9 cellular contexts compared by ENCODE assay signal in genomic region chr16:30525844-30526136, GRCh38. TPM values are rescaled to one million over a fixed set of nuclear protein-coding genes. Genes with fewer than 3 reads are reported as not detected.
DNase-seq lines count a peak whose midpoint lies in the region; ATAC-seq, FAIRE-seq and TF ChIP-seq lines count a peak whose summit lies in the region.
"Had no signal": no experiment of that assay in that cellular context is flagged by ENCODE, and none has a peak within 500 bp of the region (broad histone marks: within the 10 kb centered on the region; RNA-seq: fewer than 3 reads in every experiment).

No MANE protein-coding gene starts in this region.

- TF ChIP-seq CTCF in HepG2 (CRISPR knock-in tag; IDR thresholded peaks at IDR 0.05) = no peak

- no peaks in the 10 kb centered on the region for H3K79me2 ChIP-seq in HepG2 (ENCODE audit: insufficient read depth, low read length)

- no peak for ATAC-seq in HepG2

- no peak overlapping the region for H2AFZ ChIP-seq in HepG2 (ENCODE audit: low read length)

- CTCF ChIA-PET in activated CD4-positive, alpha-beta T cell treated with anti-CD3 and anti-CD28 coated beads, Interleukin-2, amount 10 ng/mL, durations not matched to agents 7 days and 5 days (lab: Charles Lee) = interaction anchor here (1.2 to 2.9 kb wide), 4 partner anchors 9 to 116 kb away, joined by 4 to 15 read pairs (median 5); partner anchors contain the start of gene ZNF747
- CTCF ChIA-PET in HepG2 (lab: Yijun Ruan, JAX; ENCODE audit: low intra/inter-chr PET ratio, low total read pairs) = no interaction called here

- no peak for TF ChIP-seq POLR2A in HepG2 (IDR thresholded peaks at IDR 0.05; ENCODE audit: insufficient read depth in 1 of 2, low read depth in 2 of 2, low read length in 2 of 2)

- no peak for TF ChIP-seq RAD21 in HepG2 (CRISPR knock-in tag; IDR thresholded peaks at IDR 0.05)

- peaks cover 36% of the 10 kb centered on the region for H3K4me1 Mint-ChIP-seq in activated CD4-positive, alpha-beta T cell treated with anti-CD3 and anti-CD28 coated beads, Interleukin-2, amount 10 ng/mL, durations not matched to agents 7 days and 5 days

- H3K9ac ChIP-seq in HepG2 (ENCODE audit: insufficient read depth, low read depth, low read length) = peak overlapping the region; percentile 97

- H3K9me3 Mint-ChIP-seq in activated CD4-positive, alpha-beta T cell treated with anti-CD3 and anti-CD28 coated beads, Interleukin-2, amount 10 ng/mL, durations not matched to agents 7 days and 5 days = no peaks in the 10 kb centered on the region

- BruUV-seq in HepG2 (replicated peaks; lab: Mats Ljungman, UMichigan) = TSS peak; percentile 44

- no peaks in the 10 kb centered on the region for H3K27me3 Mint-ChIP-seq in activated CD4-positive, alpha-beta T cell treated with anti-CD3 and anti-CD28 coated beads, Interleukin-2, amount 10 ng/mL, durations not matched to agents 7 days and 5 days

- H3K4me3 ChIP-seq in HepG2 (replicated peaks in 1 of 3; ENCODE audit: insufficient read depth in 1 of 3, low read depth in 2 of 3, low read length in 3 of 3) (peak overlapping the region; percentile 78 to 97 (median 87)), thymus (ENCODE audit: low read length) (peak overlapping the region; percentile 76)

- H3K4me1 ChIP-seq in HepG2 (ENCODE audit: insufficient read depth, low read length) = peaks cover 59% of the 10 kb centered on the region
- H3K4me1 ChIP-seq in thymus (ENCODE audit: control insufficient read depth, insufficient read depth, low read length) = peaks cover 5% of the 10 kb centered on the region

- H4K20me1 ChIP-seq in HepG2 (ENCODE audit: insufficient read depth, low read length) = no peaks in the 10 kb centered on the region

- DNase-seq in activated CD4-positive, alpha-beta T cell treated with anti-CD3 and anti-CD28 coated beads, Interleukin-2, amount 10 ng/mL, durations not matched to agents 7 days and 5 days = no peak
- no peak for DNase-seq in activated CD4-positive, alpha-beta T cell treated with anti-CD3 and anti-CD28 coated beads for 1 hour
- DNase-seq in HepG2 (ENCODE audit: low spot score) = no peak
- no peak for DNase-seq in SW480 (ENCODE audit: low spot score)
- DNase-seq in activated CD8-positive, alpha-beta memory T cell treated with anti-CD3 and anti-CD28 coated beads, Interleukin-2, amount 50 U/mL, for 48 hours = no peak
- no peak for DNase-seq in islet precursor cell

- peak overlapping the region; percentile 75 for H3K4me3 Mint-ChIP-seq in activated CD4-positive, alpha-beta T cell treated with anti-CD3 and anti-CD28 coated beads, Interleukin-2, amount 10 ng/mL, durations not matched to agents 7 days and 5 days

- peak overlapping the region; percentile 80 for H3K27ac ChIP-seq in angular gyrus (ENCODE audit: low read depth, low read length)
- peak overlapping the region; percentile 59 for H3K27ac ChIP-seq in HepG2 (ENCODE audit: extremely low read length, insufficient read depth, low read length)
- H3K27ac ChIP-seq in thymus (ENCODE audit: low read depth) = peak overlapping the region; percentile 64

- H3K36me3 Mint-ChIP-seq in activated CD4-positive, alpha-beta T cell treated with anti-CD3 and anti-CD28 coated beads, Interleukin-2, amount 10 ng/mL, durations not matched to agents 7 days and 5 days (ENCODE audit: low read depth) = peaks cover 11% of the 10 kb centered on the region

- H3K27ac Mint-ChIP-seq in activated CD4-positive, alpha-beta T cell treated with anti-CD3 and anti-CD28 coated beads, Interleukin-2, amount 10 ng/mL, durations not matched to agents 7 days and 5 days = no peak overlapping the region

- intact Hi-C loops in HepG2 (cut with micrococcal nuclease; ENCODE audit: unreplicated experiment) = loop anchor here (2.0 to 10.0 kb wide), 6 partner anchors 33 to 172 kb away; partner anchors contain the start of genes DCTPP1, FBRS, PRR14 and SRCAP

- peak overlapping the region; percentile 81 for H3K4me2 ChIP-seq in HepG2 (ENCODE audit: low read depth, low read length)

- POLR2A ChIA-PET in activated CD4-positive, alpha-beta T cell treated with anti-CD3 and anti-CD28 coated beads, Interleukin-2, amount 10 ng/mL, durations not matched to agents 7 days and 5 days (lab: Charles Lee) = no interaction called here
- POLR2A ChIA-PET in HepG2 (lab: Yijun Ruan, JAX) = interaction anchor here (1.3 to 2.3 kb wide), 5 partner anchors 8 to 96 kb away, joined by 5 to 9 read pairs (median 6); partner anchors contain the start of genes DCTPP1 and ZNF764

- in situ Hi-C loops in HepG2 (cut with HindIII; ENCODE audit: extremely low pct_ligation_motif_present, low pct_unique_long_range_greater_than_20kb) = no loop called here

- TF ChIP-seq EP300 in HepG2 (IDR thresholded peaks at IDR 0.05; ENCODE audit: low read depth in 2 of 2, low read length in 2 of 2) = no peak
- no peak for TF ChIP-seq EP300 in HepG2 (CRISPR knock-in tag; IDR thresholded peaks at IDR 0.05; ENCODE audit: borderline replicate concordance)

- WGBS in HepG2 (ENCODE audit: low lambda C conversion rate) = 59% methylated on average over 4 of the region's 4 CpGs
- 59% methylated on average over 4 of the region's 4 CpGs for WGBS in thymus

- peak; percentile 36 for FAIRE-seq in HepG2 (lab: Jason Lieb, UNC)
- FAIRE-seq: islet of Langerhans had no signal

- no peaks in the 10 kb centered on the region for H3K9me3 ChIP-seq in HepG2 (ENCODE audit: low read length)
- no peaks in the 10 kb centered on the region for H3K9me3 ChIP-seq in thymus (ENCODE audit: control insufficient read depth)

- H3K36me3 ChIP-seq in HepG2 (replicated peaks in 1 of 2; ENCODE audit: control insufficient read depth in 1 of 2, insufficient read depth in 2 of 2, low read length in 2 of 2) = peaks cover 1 to 8% of the 10 kb centered on the region in 2 experiments; a peak in 1 of 5 replicates
- H3K36me3 ChIP-seq in thymus (ENCODE audit: control insufficient read depth, insufficient read depth) = peaks cover 16% of the 10 kb centered on the region

- H3K27me3 ChIP-seq in HepG2 (ENCODE audit: control insufficient read depth in 1 of 2, insufficient read depth in 2 of 2, low read length in 2 of 2) (no peaks in the 10 kb centered on the region; a peak in 1 of 5 replicates), thymus (ENCODE audit: control insufficient read depth, insufficient read depth) (peaks cover 6% of the 10 kb centered on the region)

RNA-seq across cellular contexts. Expression of gene ZNF768, which starts 0.6 kb away (rescaled TPM):
- total RNA-seq in activated CD4-positive, alpha-beta T cell treated with anti-CD3 and anti-CD28 coated beads, Interleukin-2, amount 10 ng/mL, durations not matched to agents 7 days and 5 days = 1 to 10 TPM; 1.9 to 2.6 TPM
- 26.6 and 34.4 TPM in 2 replicates for total RNA-seq in HepG2 (2016; rRNA removed; fragmentation: Illumina TruSeq; extraction: Trizol)
- 6.1 and 6.9 TPM in 2 replicates for total RNA-seq in HepG2 (2016; cell fraction: cytosol; rRNA removed; fragmentation: Illumina TruSeq; extraction: Trizol; ENCODE audit: low read depth)
- 23.0 and 34.5 TPM in 2 replicates for total RNA-seq in HepG2 (2016; cell fraction: insoluble cytoplasmic fraction; rRNA removed; fragmentation: Illumina TruSeq; extraction: Trizol)
- total RNA-seq in HepG2 (2016; cell fraction: membrane; rRNA removed; fragmentation: Illumina TruSeq; extraction: Trizol) = 19.9 and 22.9 TPM in 2 replicates
- 17.6 and 18.7 TPM in 2 replicates for total RNA-seq in HepG2 (2016; cell fraction: nucleus; rRNA removed; fragmentation: Illumina TruSeq; extraction: Trizol)
- 26.7 and 40.0 TPM in 2 replicates for polyA plus RNA-seq in HepG2 (2011; rRNA removed)
- 22.2 and 36.8 TPM in 2 replicates for polyA plus RNA-seq in HepG2 (2011; cell fraction: cytosol; rRNA removed)
- polyA plus RNA-seq in HepG2 (2011; cell fraction: nucleus; rRNA removed) = 67.1 and 79.3 TPM in 2 replicates
- polyA plus RNA-seq in HepG2 (2012) = 22.9 and 30.0 TPM in 2 replicates
- 6.4 and 7.1 TPM in 2 replicates for polyA plus RNA-seq in HepG2 (2016; cell fraction: cytosol; fragmentation: Illumina TruSeq; extraction: Trizol; ENCODE audit: low read depth)
- 32.0 and 39.1 TPM in 2 replicates for polyA plus RNA-seq in HepG2 (2016; cell fraction: insoluble cytoplasmic fraction; fragmentation: Illumina TruSeq; extraction: Trizol; ENCODE audit: low read depth)
- polyA plus RNA-seq in HepG2 (2016; cell fraction: membrane; fragmentation: Illumina TruSeq; extraction: Trizol; ENCODE audit: low read depth) = 19.7 and 20.2 TPM in 2 replicates
- polyA plus RNA-seq in HepG2 (2016; cell fraction: nucleus; fragmentation: Illumina TruSeq; extraction: Trizol; ENCODE audit: insufficient read depth, low read depth) = 50.4 and 51.1 TPM in 2 replicates
- polyA minus RNA-seq in HepG2 (2011; rRNA and poly(A)+ RNA removed; ENCODE audit: low replicate concordance) = 11.8 and 40.3 TPM in 2 replicates
- polyA minus RNA-seq in HepG2 (2011; cell fraction: cytosol; rRNA and poly(A)+ RNA removed) = 18.5 and 21.5 TPM in 2 replicates
- polyA minus RNA-seq in HepG2 (2011; cell fraction: nucleus; rRNA and poly(A)+ RNA removed) = 7.8 and 8.2 TPM in 2 replicates
- polyA plus RNA-seq in thymus = 20.4 TPM

RNA-seq across cellular contexts. Expression of gene ZNF747, which starts 8.9 kb away (rescaled TPM):
- 10 to 100 TPM; 10.4 to 11.8 TPM for total RNA-seq in activated CD4-positive, alpha-beta T cell treated with anti-CD3 and anti-CD28 coated beads, Interleukin-2, amount 10 ng/mL, durations not matched to agents 7 days and 5 days
- total RNA-seq in HepG2 (2016; rRNA removed; fragmentation: Illumina TruSeq; extraction: Trizol) = 8.8 and 10.2 TPM in 2 replicates
- total RNA-seq in HepG2 (2016; cell fraction: cytosol; rRNA removed; fragmentation: Illumina TruSeq; extraction: Trizol; ENCODE audit: low read depth) = 2.7 and 2.8 TPM in 2 replicates
- total RNA-seq in HepG2 (2016; cell fraction: insoluble cytoplasmic fraction; rRNA removed; fragmentation: Illumina TruSeq; extraction: Trizol) = 10.3 and 10.8 TPM in 2 replicates
- 8.9 and 9.2 TPM in 2 replicates for total RNA-seq in HepG2 (2016; cell fraction: membrane; rRNA removed; fragmentation: Illumina TruSeq; extraction: Trizol)
- 7.3 and 9.1 TPM in 2 replicates for total RNA-seq in HepG2 (2016; cell fraction: nucleus; rRNA removed; fragmentation: Illumina TruSeq; extraction: Trizol)
- 7.0 and 7.2 TPM in 2 replicates for polyA plus RNA-seq in HepG2 (2011; rRNA removed)
- 5.7 and 6.4 TPM in 2 replicates for polyA plus RNA-seq in HepG2 (2011; cell fraction: cytosol; rRNA removed)
- 9.4 and 11.1 TPM in 2 replicates for polyA plus RNA-seq in HepG2 (2011; cell fraction: nucleus; rRNA removed)
- polyA plus RNA-seq in HepG2 (2012) = 2.3 and 3.6 TPM in 2 replicates
- polyA plus RNA-seq in HepG2 (2016; cell fraction: cytosol; fragmentation: Illumina TruSeq; extraction: Trizol; ENCODE audit: low read depth) = 1.7 and 1.9 TPM in 2 replicates
- 9.4 and 9.8 TPM in 2 replicates for polyA plus RNA-seq in HepG2 (2016; cell fraction: insoluble cytoplasmic fraction; fragmentation: Illumina TruSeq; extraction: Trizol; ENCODE audit: low read depth)
- 5.7 and 5.8 TPM in 2 replicates for polyA plus RNA-seq in HepG2 (2016; cell fraction: membrane; fragmentation: Illumina TruSeq; extraction: Trizol; ENCODE audit: low read depth)
- polyA plus RNA-seq in HepG2 (2016; cell fraction: nucleus; fragmentation: Illumina TruSeq; extraction: Trizol; ENCODE audit: insufficient read depth, low read depth) = 12.4 and 13.5 TPM in 2 replicates
- 12.9 and 13.6 TPM in 2 replicates for polyA minus RNA-seq in HepG2 (2011; rRNA and poly(A)+ RNA removed; ENCODE audit: low replicate concordance)
- 5.2 and 6.2 TPM in 2 replicates for polyA minus RNA-seq in HepG2 (2011; cell fraction: cytosol; rRNA and poly(A)+ RNA removed)
- polyA minus RNA-seq in HepG2 (2011; cell fraction: nucleus; rRNA and poly(A)+ RNA removed) = 12.5 and 16.8 TPM in 2 replicates
- 9.8 TPM for polyA plus RNA-seq in thymus

RNA-seq across cellular contexts. Expression of gene ZNF764, which starts 32.4 kb away (rescaled TPM):
- total RNA-seq in activated CD4-positive, alpha-beta T cell treated with anti-CD3 and anti-CD28 coated beads, Interleukin-2, amount 10 ng/mL, durations not matched to agents 7 days and 5 days = 10 to 100 TPM; 17.5 to 18.2 TPM
- 7.3 and 9.1 TPM in 2 replicates for total RNA-seq in HepG2 (2016; rRNA removed; fragmentation: Illumina TruSeq; extraction: Trizol)
- total RNA-seq in HepG2 (2016; cell fraction: cytosol; rRNA removed; fragmentation: Illumina TruSeq; extraction: Trizol; ENCODE audit: low read depth) = 2.8 and 3.1 TPM in 2 replicates
- total RNA-seq in HepG2 (2016; cell fraction: insoluble cytoplasmic fraction; rRNA removed; fragmentation: Illumina TruSeq; extraction: Trizol) = 5.9 and 8.3 TPM in 2 replicates
- total RNA-seq in HepG2 (2016; cell fraction: membrane; rRNA removed; fragmentation: Illumina TruSeq; extraction: Trizol) = 6.4 and 7.9 TPM in 2 replicates
- total RNA-seq in HepG2 (2016; cell fraction: nucleus; rRNA removed; fragmentation: Illumina TruSeq; extraction: Trizol) = 7.4 and 7.9 TPM in 2 replicates
- polyA plus RNA-seq in HepG2 (2011; rRNA removed) = 4.1 and 4.8 TPM in 2 replicates
- polyA plus RNA-seq in HepG2 (2011; cell fraction: cytosol; rRNA removed) = 4.1 and 4.5 TPM in 2 replicates
- polyA plus RNA-seq in HepG2 (2011; cell fraction: nucleus; rRNA removed) = 11.6 and 12.2 TPM in 2 replicates
- 3.6 and 4.9 TPM in 2 replicates for polyA plus RNA-seq in HepG2 (2012)
- 1.7 and 2.0 TPM in 2 replicates for polyA plus RNA-seq in HepG2 (2016; cell fraction: cytosol; fragmentation: Illumina TruSeq; extraction: Trizol; ENCODE audit: low read depth)
- 6.8 and 7.3 TPM in 2 replicates for polyA plus RNA-seq in HepG2 (2016; cell fraction: insoluble cytoplasmic fraction; fragmentation: Illumina TruSeq; extraction: Trizol; ENCODE audit: low read depth)
- polyA plus RNA-seq in HepG2 (2016; cell fraction: membrane; fragmentation: Illumina TruSeq; extraction: Trizol; ENCODE audit: low read depth) = 4.0 TPM in 2 replicates
- polyA plus RNA-seq in HepG2 (2016; cell fraction: nucleus; fragmentation: Illumina TruSeq; extraction: Trizol; ENCODE audit: insufficient read depth, low read depth) = 18.1 and 18.6 TPM in 2 replicates
- polyA minus RNA-seq in HepG2 (2011; rRNA and poly(A)+ RNA removed; ENCODE audit: low replicate concordance) = 4.3 and 10.8 TPM in 2 replicates
- polyA minus RNA-seq in HepG2 (2011; cell fraction: cytosol; rRNA and poly(A)+ RNA removed) = 6.1 and 6.6 TPM in 2 replicates
- 7.7 and 8.7 TPM in 2 replicates for polyA minus RNA-seq in HepG2 (2011; cell fraction: nucleus; rRNA and poly(A)+ RNA removed)
- polyA plus RNA-seq in thymus = 8.3 TPM

RNA-seq across cellular contexts. Expression of gene ZNF688, which starts 45.7 kb away (rescaled TPM):
- total RNA-seq in activated CD4-positive, alpha-beta T cell treated with anti-CD3 and anti-CD28 coated beads, Interleukin-2, amount 10 ng/mL, durations not matched to agents 7 days and 5 days = 10 to 100 TPM; 13.3 to 13.8 TPM
- total RNA-seq in HepG2 (2016; rRNA removed; fragmentation: Illumina TruSeq; extraction: Trizol) = 5.4 and 5.8 TPM in 2 replicates
- total RNA-seq in HepG2 (2016; cell fraction: cytosol; rRNA removed; fragmentation: Illumina TruSeq; extraction: Trizol; ENCODE audit: low read depth) = 13.1 and 13.2 TPM in 2 replicates
- total RNA-seq in HepG2 (2016; cell fraction: insoluble cytoplasmic fraction; rRNA removed; fragmentation: Illumina TruSeq; extraction: Trizol) = 4.0 and 4.8 TPM in 2 replicates
- 8.5 and 11.4 TPM in 2 replicates for total RNA-seq in HepG2 (2016; cell fraction: membrane; rRNA removed; fragmentation: Illumina TruSeq; extraction: Trizol)
- 2.6 and 3.6 TPM in 2 replicates for total RNA-seq in HepG2 (2016; cell fraction: nucleus; rRNA removed; fragmentation: Illumina TruSeq; extraction: Trizol)
- 2.4 and 2.9 TPM in 2 replicates for polyA plus RNA-seq in HepG2 (2011; rRNA removed)
- polyA plus RNA-seq in HepG2 (2011; cell fraction: cytosol; rRNA removed) = 2.7 and 3.8 TPM in 2 replicates
- 4.5 TPM in 2 replicates for polyA plus RNA-seq in HepG2 (2011; cell fraction: nucleus; rRNA removed)
- 2.3 and 3.6 TPM in 2 replicates for polyA plus RNA-seq in HepG2 (2012)
- polyA plus RNA-seq in HepG2 (2016; cell fraction: cytosol; fragmentation: Illumina TruSeq; extraction: Trizol; ENCODE audit: low read depth) = 17.2 and 20.6 TPM in 2 replicates
- polyA plus RNA-seq in HepG2 (2016; cell fraction: insoluble cytoplasmic fraction; fragmentation: Illumina TruSeq; extraction: Trizol; ENCODE audit: low read depth) = 5.4 and 6.1 TPM in 2 replicates
- polyA plus RNA-seq in HepG2 (2016; cell fraction: membrane; fragmentation: Illumina TruSeq; extraction: Trizol; ENCODE audit: low read depth) = 16.0 and 17.2 TPM in 2 replicates
- polyA plus RNA-seq in HepG2 (2016; cell fraction: nucleus; fragmentation: Illumina TruSeq; extraction: Trizol; ENCODE audit: insufficient read depth, low read depth) = 6.9 and 8.3 TPM in 2 replicates
- polyA minus RNA-seq in HepG2 (2011; rRNA and poly(A)+ RNA removed; ENCODE audit: low replicate concordance) = 1.7 and 2.7 TPM in 2 replicates
- polyA minus RNA-seq in HepG2 (2011; cell fraction: cytosol; rRNA and poly(A)+ RNA removed) = 1.8 and 2.9 TPM in 2 replicates
- 2.0 and 2.4 TPM in 2 replicates for polyA minus RNA-seq in HepG2 (2011; cell fraction: nucleus; rRNA and poly(A)+ RNA removed)
- polyA plus RNA-seq in thymus = 38.1 TPM

RNA-seq across cellular contexts. Expression of gene ITGAL, which starts 53.2 kb away (rescaled TPM):
- total RNA-seq in activated CD4-positive, alpha-beta T cell treated with anti-CD3 and anti-CD28 coated beads, Interleukin-2, amount 10 ng/mL, durations not matched to agents 7 days and 5 days = 100 to 1,000 TPM; 521 to 598 TPM
- total RNA-seq in HepG2 (2016; rRNA removed; fragmentation: Illumina TruSeq; extraction: Trizol) = 0.51 and 0.86 TPM in 2 replicates
- total RNA-seq in HepG2 (2016; cell fraction: cytosol; rRNA removed; fragmentation: Illumina TruSeq; extraction: Trizol; ENCODE audit: low read depth) = not detected in 2 replicates
- 0.64 and 0.87 TPM in 2 replicates for total RNA-seq in HepG2 (2016; cell fraction: insoluble cytoplasmic fraction; rRNA removed; fragmentation: Illumina TruSeq; extraction: Trizol)
- total RNA-seq in HepG2 (2016; cell fraction: membrane; rRNA removed; fragmentation: Illumina TruSeq; extraction: Trizol) = 0.07 and 0.37 TPM in 2 replicates
- 0.25 and 0.41 TPM in 2 replicates for total RNA-seq in HepG2 (2016; cell fraction: nucleus; rRNA removed; fragmentation: Illumina TruSeq; extraction: Trizol)
- polyA plus RNA-seq in HepG2 (2011; rRNA removed) = 1.2 TPM in 2 replicates
- 0.68 and 0.87 TPM in 2 replicates for polyA plus RNA-seq in HepG2 (2011; cell fraction: cytosol; rRNA removed)
- polyA plus RNA-seq in HepG2 (2011; cell fraction: nucleus; rRNA removed) = 2.5 and 3.3 TPM in 2 replicates
- polyA plus RNA-seq in HepG2 (2012) = 1.2 and 4.8 TPM in 2 replicates
- not detected in 2 replicates for polyA plus RNA-seq in HepG2 (2016; cell fraction: cytosol; fragmentation: Illumina TruSeq; extraction: Trizol; ENCODE audit: low read depth)
- 0.24 and 0.47 TPM in 2 replicates for polyA plus RNA-seq in HepG2 (2016; cell fraction: insoluble cytoplasmic fraction; fragmentation: Illumina TruSeq; extraction: Trizol; ENCODE audit: low read depth)
- polyA plus RNA-seq in HepG2 (2016; cell fraction: membrane; fragmentation: Illumina TruSeq; extraction: Trizol; ENCODE audit: low read depth) = 0.11 and 0.35 TPM in 2 replicates
- 0.37 and 0.96 TPM in 2 replicates for polyA plus RNA-seq in HepG2 (2016; cell fraction: nucleus; fragmentation: Illumina TruSeq; extraction: Trizol; ENCODE audit: insufficient read depth, low read depth)
- 0.16 and 1.6 TPM in 2 replicates for polyA minus RNA-seq in HepG2 (2011; rRNA and poly(A)+ RNA removed; ENCODE audit: low replicate concordance)
- 0.40 and 1.1 TPM in 2 replicates for polyA minus RNA-seq in HepG2 (2011; cell fraction: cytosol; rRNA and poly(A)+ RNA removed)
- 1.4 and 3.9 TPM in 2 replicates for polyA minus RNA-seq in HepG2 (2011; cell fraction: nucleus; rRNA and poly(A)+ RNA removed)
- polyA plus RNA-seq in thymus = 51.3 TPM
